In genomic region chr1:47571952-47572351, GRCh38 we compare ENCODE assay signal across 25 cellular contexts.
"Had no signal": no experiment of that assay in that cellular context is flagged by ENCODE, and none has a peak within 500 bp of the region (broad histone marks: within the 10 kb centered on the region; RNA-seq: fewer than 3 reads in every experiment).

No MANE protein-coding gene starts in this region.

- H2AFZ ChIP-seq: neural progenitor cell, parathyroid adenoma had no signal

- H3K36me3 Mint-ChIP-seq: naive thymus-derived CD8-positive, alpha-beta T cell; neural progenitor cell; stimulated activated naive B cell treated with anti-CD40 and anti-IgM and Interleukin-4, amounts not matched to agents 10 μg/mL and 1 μg/mL and 100 μg/mL, for 72 hours; type B pancreatic cell had no signal

- DNase-seq: kidney glomerular epithelial cell; left colon; left lung; lower lobe of right lung; mammary epithelial cell; mesenchymal stem cell; naive thymus-derived CD8-positive, alpha-beta T cell; right lobe of liver; stimulated activated CD4-positive, alpha-beta T cell treated with anti-CD3 and anti-CD28 coated beads, Interleukin-1b, Interleukin-23, amount 100 ng/mL, for 48 hours; stimulated activated CD4-positive, alpha-beta T cell treated with anti-CD3 and anti-CD28 coated beads, Interleukin-2, amount 100 ng/mL, for 48 hours; stimulated activated CD4-positive, alpha-beta T cell treated with anti-CD3 and anti-CD28 coated beads, Interleukin-4, amount 100 ng/mL, for 4 hours; stimulated activated CD8-positive, alpha-beta memory T cell treated with anti-CD3 and anti-CD28 coated beads, Interleukin-4, amount 100 ng/mL, for 48 hours; stimulated activated naive B cell treated with anti-CD40 and anti-IgM and Interleukin-4, amounts not matched to agents 10 μg/mL and 1 μg/mL and 100 μg/mL, for 72 hours; stimulated activated naive CD8-positive, alpha-beta T cell treated with anti-CD3 and anti-CD28 coated beads, Interleukin-15, amount 100 ng/mL, for 72 hours had no signal

- H3K27me3 ChIP-seq: neural progenitor cell, right lobe of liver, tibial nerve, vagina had no signal

- H3K4me3 ChIP-seq: left lung, lower lobe of right lung, neural progenitor cell, right atrium auricular region, right lobe of liver, smooth muscle cell, tibial nerve, vagina had no signal

- H3K36me3 ChIP-seq: left lung, lower lobe of right lung, neural progenitor cell, neutrophil, right atrium auricular region, right lobe of liver, tibial nerve, vagina had no signal

- H3K9me3 ChIP-seq: left lung, lower lobe of right lung, neutrophil, right atrium auricular region, right lobe of liver, tibial nerve, vagina had no signal

- H3K4me3 Mint-ChIP-seq: naive thymus-derived CD8-positive, alpha-beta T cell; nephron; neural progenitor cell; stimulated activated naive B cell treated with anti-CD40 and anti-IgM and Interleukin-4, amounts not matched to agents 10 μg/mL and 1 μg/mL and 100 μg/mL, for 72 hours; stimulated activated naive CD8-positive, alpha-beta T cell treated with anti-CD3 and anti-CD28 coated beads, Interleukin-15, amount 100 ng/mL, for 72 hours; type B pancreatic cell had no signal

- H3K4me1 Mint-ChIP-seq: stimulated activated naive B cell treated with anti-CD40 and anti-IgM and Interleukin-4, amounts not matched to agents 10 μg/mL and 1 μg/mL and 100 μg/mL, for 72 hours had no signal

- H3K9me3 Mint-ChIP-seq: naive thymus-derived CD8-positive, alpha-beta T cell; nephron; neural progenitor cell; stimulated activated naive B cell treated with anti-CD40 and anti-IgM and Interleukin-4, amounts not matched to agents 10 μg/mL and 1 μg/mL and 100 μg/mL, for 72 hours; stimulated activated naive CD8-positive, alpha-beta T cell treated with anti-CD3 and anti-CD28 coated beads, Interleukin-15, amount 100 ng/mL, for 72 hours; type B pancreatic cell had no signal

- H3K79me2 ChIP-seq: parathyroid adenoma had no signal

- H3K9ac ChIP-seq: neural progenitor cell, parathyroid adenoma had no signal

- H3K4me2 ChIP-seq: neural progenitor cell, smooth muscle cell had no signal

- H3K4me1 ChIP-seq: parathyroid adenoma, right lobe of liver had no signal

- H3K27ac Mint-ChIP-seq: naive thymus-derived CD8-positive, alpha-beta T cell; nephron; neural progenitor cell; progenitor cell of endocrine pancreas; stimulated activated naive B cell treated with anti-CD40 and anti-IgM and Interleukin-4, amounts not matched to agents 10 μg/mL and 1 μg/mL and 100 μg/mL, for 72 hours; stimulated activated naive CD8-positive, alpha-beta T cell treated with anti-CD3 and anti-CD28 coated beads, Interleukin-15, amount 100 ng/mL, for 72 hours; type B pancreatic cell had no signal

- H3K27ac ChIP-seq: left lung, lower lobe of right lung, neural progenitor cell, neutrophil, parathyroid adenoma, right atrium auricular region, right lobe of liver, tibial nerve, vagina had no signal

- ATAC-seq: left colon; left lung; lower lobe of right lung; naive thymus-derived CD8-positive, alpha-beta T cell; right lobe of liver; stimulated activated naive B cell treated with anti-CD40 and anti-IgM and Interleukin-4, amounts not matched to agents 10 μg/mL and 1 μg/mL and 100 μg/mL, for 72 hours; stimulated activated naive CD8-positive, alpha-beta T cell treated with anti-CD3 and anti-CD28 coated beads, Interleukin-15, amount 100 ng/mL, for 72 hours had no signal

- FAIRE-seq: keratinocyte had no signal
